8 cellular contexts compared by ENCODE assay signal in genomic region chr6:8743146-8743745, GRCh38.
DNase-seq lines count a peak whose midpoint lies in the region; ATAC-seq and TF ChIP-seq lines count a peak whose summit lies in the region.

No MANE protein-coding gene starts in this region.

- H3K9me3 Mint-ChIP-seq in neural progenitor cell, result peaks cover 7% of the 10 kb centered on the region

- H3K9me3 ChIP-seq in T-helper 17 cell (ENCODE audit: control insufficient read depth, low read length, poor library complexity, severe bottlenecking), result no peaks in the 10 kb centered on the region
- H3K9me3 ChIP-seq in neural progenitor cell (ENCODE audit: low read depth), result no peaks in the 10 kb centered on the region

- H3K4me1 Mint-ChIP-seq in T-helper 17 cell (no peaks in the 10 kb centered on the region), neural progenitor cell (no peaks in the 10 kb centered on the region)

- H2AFZ ChIP-seq in neural progenitor cell (replicated peaks), result no peak overlapping the region

- no peaks in the 10 kb centered on the region for H3K79me2 ChIP-seq in neural progenitor cell (ENCODE audit: low read depth)

- no peaks in the 10 kb centered on the region for H4K20me1 ChIP-seq in neural progenitor cell (ENCODE audit: low read depth)

- H3K4me2 ChIP-seq in neural progenitor cell, result no peak overlapping the region

- H3F3A ChIP-seq in neural progenitor cell (ENCODE audit: low read depth), result no peaks in the 10 kb centered on the region

- H3K4me3 ChIP-seq in neural progenitor cell, result no peak overlapping the region
- no peak overlapping the region for H3K4me3 ChIP-seq in H7 (ENCODE audit: insufficient read depth, low read depth, low read length)

- H3K9ac ChIP-seq in neural progenitor cell, result no peak overlapping the region

- H3K27me3 Mint-ChIP-seq in T-helper 17 cell, result no peaks in the 10 kb centered on the region
- no peaks in the 10 kb centered on the region for H3K27me3 Mint-ChIP-seq in neural progenitor cell (ENCODE audit: insufficient read depth, low read depth)

- no peaks in the 10 kb centered on the region for H3K36me3 Mint-ChIP-seq in T-helper 17 cell (ENCODE audit: low read depth)
- peaks cover 2% of the 10 kb centered on the region for H3K36me3 Mint-ChIP-seq in neural progenitor cell

- in situ Hi-C loops in ACHN (cut with HindIII; ENCODE audit: low pct_ligation_motif_present, low pct_unique_long_range_greater_than_20kb, low sequenced_read_pairs), result no loop called here

- ATAC-seq in GM18907 (IDR thresholded peaks at IDR 0.05; ENCODE audit: unreplicated experiment), result peak; percentile 98
- ATAC-seq in HG03342 (IDR thresholded peaks at IDR 0.05; ENCODE audit: unreplicated experiment), result peak; percentile 85
- ATAC-seq in T-helper 17 cell, result no peak
- ATAC-seq in stimulated activated naive CD8-positive, alpha-beta T cell treated with anti-CD3 and anti-CD28 coated beads, Interleukin-15, Interleukin-2, amounts not matched to agents 100 U/mL and 50 U/mL, for 24 hours, result peak; percentile 71
- ATAC-seq in left colon, result no peak

- H3K27ac Mint-ChIP-seq in T-helper 17 cell, result no peak overlapping the region
- H3K27ac Mint-ChIP-seq in neural progenitor cell, result no peak overlapping the region

- DNase-seq in ACHN (peak; percentile 27), T-helper 17 cell (no peak), left colon (no peak), neural progenitor cell (ENCODE audit: low spot score) (no peak), H7 (no peak)
- DNase-seq in stimulated activated naive CD8-positive, alpha-beta T cell treated with anti-CD3 and anti-CD28 coated beads, Interleukin-15, Interleukin-2, amounts not matched to agents 100 U/mL and 50 U/mL, for 24 hours, result no peak

- TF ChIP-seq CTCF in neural progenitor cell (IDR thresholded peaks at IDR 0.05), result no peak

- H3K4me3 Mint-ChIP-seq in T-helper 17 cell (peak overlapping the region; percentile 19), neural progenitor cell (no peak overlapping the region)

- no peak overlapping the region for H3K27ac ChIP-seq in neural progenitor cell

- H3K36me3 ChIP-seq in neural progenitor cell (no peaks in the 10 kb centered on the region), H7 (replicated peaks; ENCODE audit: control insufficient read depth, insufficient read depth, low read length) (no peaks in the 10 kb centered on the region)

- no peaks in the 10 kb centered on the region for H3K27me3 ChIP-seq in neural progenitor cell
- H3K27me3 ChIP-seq in H7 (ENCODE audit: control insufficient read depth, insufficient read depth, low read length), result no peaks in the 10 kb centered on the region

- intact Hi-C loops in left colon (cut with DNase I, micrococcal nuclease), result no loop called here

- H3K4me1 ChIP-seq in neural progenitor cell, result no peaks in the 10 kb centered on the region

Comparison
In these comparisons a context has a peak if more than half of its experiments do, and no peak if none do; other contexts are left out.
1. ATAC-seq: peak in GM18907 (single experiment), HG03342 (single experiment) and stimulated activated naive CD8-positive, alpha-beta T cell treated with anti-CD3 and anti-CD28 coated beads, Interleukin-15, Interleukin-2, amounts not matched to agents 100 U/mL and 50 U/mL, for 24 hours (single experiment); none in T-helper 17 cell (single experiment) and left colon (single experiment).